8 cellular contexts compared by ENCODE assay signal in the genomic region with DNA sequence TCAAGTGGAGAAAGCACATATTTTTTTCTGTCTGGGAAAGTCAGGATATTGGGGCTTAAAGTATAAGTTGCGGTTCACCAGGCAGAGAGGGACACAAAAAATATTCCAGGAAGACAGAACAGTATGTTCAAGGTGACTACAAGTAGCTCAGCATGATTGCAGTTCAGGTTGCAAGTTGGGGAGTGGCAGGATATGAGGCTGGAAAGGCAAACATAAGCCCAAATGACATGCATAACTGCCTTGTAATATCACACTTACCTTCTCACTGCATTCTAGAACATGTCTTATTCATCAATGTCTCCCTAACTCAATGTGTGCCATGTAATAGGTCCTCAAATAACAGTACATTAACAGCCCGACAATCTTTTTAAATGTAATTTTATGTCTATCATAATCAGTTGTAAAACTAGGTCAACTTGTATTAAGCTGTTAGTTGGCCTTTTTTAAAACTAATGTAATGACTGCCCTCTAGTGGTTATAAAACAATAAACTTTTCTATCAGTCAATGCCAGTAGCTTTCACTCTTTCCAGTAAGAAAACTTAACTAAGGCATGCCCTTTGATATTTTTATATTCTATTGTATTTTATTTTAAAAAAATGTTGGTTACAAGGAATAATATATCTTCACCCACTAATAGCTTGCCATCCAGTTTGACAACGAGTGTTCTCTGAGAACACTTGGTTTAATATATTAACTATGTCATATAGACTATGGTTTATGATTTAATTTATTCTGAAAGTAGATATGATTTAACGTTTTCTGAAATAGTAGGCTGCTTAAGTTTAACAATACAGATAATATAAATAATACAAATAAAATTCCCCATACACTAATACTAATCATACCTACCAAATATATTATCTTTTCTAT. TPM values are rescaled to one million over a fixed set of nuclear protein-coding genes. Genes with fewer than 3 reads are reported as not detected.
A peak's percentile ranks its signal among the peaks of the same experiment; 100 is the strongest.
DNase-seq lines count a peak whose midpoint lies in the region; ATAC-seq and TF ChIP-seq lines count a peak whose summit lies in the region.

No MANE protein-coding gene starts in this region.

- no peaks in the 10 kb centered on the region for H3K27me3 ChIP-seq in lower lobe of right lung (ENCODE audit: low read depth)

- H3K36me3 ChIP-seq in lower lobe of right lung, result no peaks in the 10 kb centered on the region

- H3K4me1 ChIP-seq in lower lobe of right lung, result peaks cover 12% of the 10 kb centered on the region

- peak overlapping the region; percentile 67 for H3K27ac ChIP-seq in lower lobe of right lung

- no peak overlapping the region for H3K4me3 ChIP-seq in lower lobe of right lung

- peak; percentile 56 for TF ChIP-seq CTCF in lower lobe of right lung (IDR thresholded peaks at IDR 0.05)
- TF ChIP-seq CTCF in omental fat pad (IDR thresholded peaks at IDR 0.05), result no peak

- peak; percentile 7 for DNase-seq in CMK (ENCODE audit: low read depth)
- peak; percentile 83 for DNase-seq in NCI-H748 treated with DMSO at 0.1 percent for 48 hours (lab: John Stamatoyannopoulos, UW)
- peak; percentile 25 for DNase-seq in central memory CD4-positive, alpha-beta T cell
- no peak for DNase-seq in lower lobe of right lung
- no peak for DNase-seq in omental fat pad (ENCODE audit: low spot score)

- no peaks in the 10 kb centered on the region for H3K9me3 ChIP-seq in lower lobe of right lung

- intact Hi-C loops in lower lobe of right lung (cut with DNase I), result loop anchor here (5.0 kb wide), 1 partner anchor 141 kb away; no protein-coding TSS in a partner anchor

- ATAC-seq in GM19328 (IDR thresholded peaks at IDR 0.05; ENCODE audit: unreplicated experiment) (peak; percentile 70), HG03520 (IDR thresholded peaks at IDR 0.05; ENCODE audit: unreplicated experiment) (peak; percentile 74), lower lobe of right lung (peak; percentile 88), HG03097 (IDR thresholded peaks at IDR 0.05; ENCODE audit: low FRiP score, unreplicated experiment) (no peak), omental fat pad (ENCODE audit: low FRiP score) (no peak)

RNA-seq across cellular contexts. Expression of a gene that starts 39.4 kb away (rescaled TPM):
- 7.2 TPM for total RNA-seq in lower lobe of right lung
- total RNA-seq in omental fat pad, result 1 to 10 TPM; 1.0 to 3.2 (median 1.2) TPM

Comparison
In these comparisons a context has a peak if more than half of its experiments do, and no peak if none do; other contexts are left out.
1. DNase-seq: peak in CMK (single experiment), NCI-H748 treated with DMSO at 0.1 percent for 48 hours (single experiment) and central memory CD4-positive, alpha-beta T cell (single experiment); none in lower lobe of right lung (single experiment) and omental fat pad (single experiment).
2. ATAC-seq: peak in GM19328 (single experiment), HG03520 (single experiment) and lower lobe of right lung (2 of 2); none in HG03097 (single experiment) and omental fat pad (single experiment).